8 cellular contexts compared by ENCODE assay signal in the genomic region with DNA sequence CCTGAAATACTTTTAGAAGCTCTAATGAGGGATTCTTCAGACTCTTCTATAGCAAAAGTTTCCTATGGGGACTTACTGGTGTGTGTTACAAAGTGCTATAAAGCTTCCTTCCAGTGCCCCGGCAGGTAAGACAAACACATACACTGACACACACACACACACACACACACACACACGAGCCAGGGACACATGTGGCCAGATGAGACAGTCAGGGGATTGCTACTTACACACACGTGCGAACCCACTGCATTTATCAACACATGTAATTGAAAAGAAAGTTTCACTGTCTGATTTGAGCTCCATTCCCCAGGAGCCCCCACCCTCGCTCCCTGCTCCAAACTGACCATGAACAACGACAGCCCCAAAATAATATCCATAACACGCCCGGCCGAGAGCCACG.
DNase-seq lines count a peak whose midpoint lies in the region; ATAC-seq and TF ChIP-seq lines count a peak whose summit lies in the region.

No MANE protein-coding gene starts in this region.

- peak overlapping the region; percentile 84 for H2AFZ ChIP-seq in parathyroid adenoma

- 72 to 76% methylated on average over 10 of the region's 10 CpGs for WGBS in aorta, 2 donors

- peak overlapping the region; percentile 85 for H3K4me3 Mint-ChIP-seq in glutamatergic neuron (ENCODE audit: unreplicated experiment)

- H3K4me3 ChIP-seq in SK-N-MC (peak overlapping the region; percentile 77), parathyroid adenoma (ENCODE audit: low read depth, low read length) (peak overlapping the region; percentile 46), aorta (ENCODE audit: low read length in 2 of 2) (no peak overlapping the region)

- DNase-seq in SK-N-MC (ENCODE audit: low read depth, low spot score): no peak
- DNase-seq in glutamatergic neuron: no peak
- no peak for DNase-seq in aorta
- no peak for DNase-seq in pons (ENCODE audit: low spot score)
- DNase-seq in AG20443 (ENCODE audit: low spot score): no peak

- no peaks in the 10 kb centered on the region for H3K79me2 ChIP-seq in parathyroid adenoma

- peaks cover 3% of the 10 kb centered on the region for H3K36me3 Mint-ChIP-seq in glutamatergic neuron (ENCODE audit: unreplicated experiment)

- TF ChIP-seq CTCF in glutamatergic neuron (IDR thresholded peaks at IDR 0.05; ENCODE audit: partially characterized antibody, unreplicated experiment) (no peak), parathyroid adenoma (IDR thresholded peaks at IDR 0.05) (no peak)

- H3K9ac ChIP-seq in ES-I3 (ENCODE audit: low read depth, low read length) (peak overlapping the region; percentile 28; the same call in 1 of the 2 replicates), SK-N-MC (ENCODE audit: insufficient read length) (no peak overlapping the region), parathyroid adenoma (no peak overlapping the region)

- peaks cover 20% of the 10 kb centered on the region for H3K9me3 Mint-ChIP-seq in glutamatergic neuron (ENCODE audit: unreplicated experiment)

- intact Hi-C loops in aorta (cut with DNase I): no loop called here

- H3K27ac ChIP-seq in SK-N-MC (no peak overlapping the region), parathyroid adenoma (peak overlapping the region; percentile 30), aorta (ENCODE audit: low read depth in 1 of 2, low read length in 2 of 2) (peak overlapping the region in 1 of 2 donors; percentile 10)

- H3K4me2 ChIP-seq in parathyroid adenoma (ENCODE audit: low read length): peak overlapping the region; percentile 68

- H3K27me3 ChIP-seq in parathyroid adenoma (ENCODE audit: control insufficient read depth, insufficient read depth, low read length) (no peaks in the 10 kb centered on the region), aorta (ENCODE audit: control insufficient read depth in 1 of 2, insufficient read depth in 2 of 2, low read length in 1 of 2) (no peaks in the 10 kb centered on the region)

- H3K4me1 Mint-ChIP-seq in glutamatergic neuron (ENCODE audit: low read depth, unreplicated experiment): peaks cover 71% of the 10 kb centered on the region

- H3K27ac Mint-ChIP-seq in glutamatergic neuron (ENCODE audit: unreplicated experiment): peak overlapping the region; percentile 85

- H3K36me3 ChIP-seq in ES-I3 (ENCODE audit: insufficient read depth, low read length) (no peaks in the 10 kb centered on the region), SK-N-MC (ENCODE audit: insufficient read depth, low read length) (no peaks in the 10 kb centered on the region), parathyroid adenoma (ENCODE audit: control insufficient read depth, insufficient read depth, low read length) (no peaks in the 10 kb centered on the region), aorta (ENCODE audit: control insufficient read depth in 1 of 2, insufficient read depth in 2 of 2, low read length in 1 of 2) (peaks cover 0 to 1% of the 10 kb centered on the region in 2 donors)

- ATAC-seq in aorta (ENCODE audit: low FRiP score) (no peak), GM18520 (IDR thresholded peaks at IDR 0.05; ENCODE audit: unreplicated experiment) (no peak)

- H3K27me3 Mint-ChIP-seq in glutamatergic neuron (ENCODE audit: unreplicated experiment): peaks cover 11% of the 10 kb centered on the region

- H3K9me3 ChIP-seq in ES-I3 (ENCODE audit: control insufficient read depth, insufficient read depth, low read length): no peaks in the 10 kb centered on the region
- no peaks in the 10 kb centered on the region for H3K9me3 ChIP-seq in SK-N-MC (ENCODE audit: low read depth, low read length)
- H3K9me3 ChIP-seq in parathyroid adenoma (ENCODE audit: control insufficient read depth, low read length): no peaks in the 10 kb centered on the region
- H3K9me3 ChIP-seq in aorta (ENCODE audit: control insufficient read depth, low read length): no peaks in the 10 kb centered on the region

- H3K4me1 ChIP-seq in ES-I3 (ENCODE audit: insufficient read depth, low read length) (peaks cover 48% of the 10 kb centered on the region), parathyroid adenoma (peaks cover 5% of the 10 kb centered on the region), aorta (ENCODE audit: control insufficient read depth in 1 of 2, insufficient read depth in 2 of 2, low read length in 2 of 2) (no peaks in the 10 kb centered on the region)

Comparison
In these comparisons a context has a peak if more than half of its experiments do, and no peak if none do; other contexts are left out.
1. H3K4me3 ChIP-seq: peak in SK-N-MC (single experiment) and parathyroid adenoma (single experiment); none in aorta (0 of 2).